30 cellular contexts compared by ENCODE assay signal in the genomic region with DNA sequence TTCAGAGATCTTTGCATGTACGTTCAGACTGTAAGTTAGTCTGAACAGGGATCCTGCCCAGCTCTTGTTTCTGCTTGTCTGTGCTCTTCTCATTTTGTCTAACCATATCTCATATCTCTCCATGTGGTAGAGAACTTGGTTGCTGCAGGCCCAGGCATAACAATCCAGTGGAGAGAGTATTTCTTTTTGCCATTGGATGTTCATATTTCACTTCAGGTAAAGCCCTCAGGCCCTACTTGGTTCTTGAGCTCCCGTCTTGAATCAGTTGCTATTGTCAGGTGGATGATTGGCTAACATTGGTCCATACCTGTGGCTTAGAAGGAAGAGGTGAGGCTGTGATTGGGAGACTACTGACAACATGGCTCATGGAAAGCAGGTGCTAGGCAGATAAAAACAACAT.
"Had no signal": no experiment of that assay in that cellular context is flagged by ENCODE, and none has a peak within 500 bp of the region (broad histone marks: within the 10 kb centered on the region; RNA-seq: fewer than 3 reads in every experiment).

No MANE protein-coding gene starts in this region.

- H3K27ac ChIP-seq: cardiac muscle cell, SK-N-MC, VCaP had no signal

- H3K36me3 Mint-ChIP-seq: activated naive CD4-positive, alpha-beta T cell treated with anti-CD3 and anti-CD28 coated beads, Interleukin-2, amount 50 U/mL, for 24 hours; brain; T-cell had no signal

- H3K9me3 ChIP-seq: MG63 had no signal

- H3K4me3 Mint-ChIP-seq: activated CD8-positive, alpha-beta T cell treated with anti-CD3 and anti-CD28 coated beads for 36 hours; activated naive CD4-positive, alpha-beta T cell treated with anti-CD3 and anti-CD28 coated beads, Interleukin-2, amount 50 U/mL, for 24 hours; activated T-helper 1 cell treated with anti-CD3 and anti-CD28 coated beads, Interleukin-12 subunit alpha, Interleukin-12 subunit beta, Interleukin-2, Interleukin-4 antibody, amounts not matched to agents 30 ng/mL and 10 ng/mL and 1 ng/mL, durations not matched to agents 14 hours and 24 hours and 36 hours; brain; T-cell had no signal

- H3K4me3 ChIP-seq: cardiac muscle cell, MG63, SK-N-MC had no signal

- H3K36me3 ChIP-seq: cardiac muscle cell, MG63 had no signal

- H3K27me3 ChIP-seq: cardiac muscle cell, MG63 had no signal

- H3K27ac Mint-ChIP-seq: activated CD8-positive, alpha-beta T cell treated with anti-CD3 and anti-CD28 coated beads for 36 hours; activated naive CD4-positive, alpha-beta T cell treated with anti-CD3 and anti-CD28 coated beads, Interleukin-2, amount 50 U/mL, for 24 hours; activated T-helper 1 cell treated with anti-CD3 and anti-CD28 coated beads, Interleukin-12 subunit alpha, Interleukin-12 subunit beta, Interleukin-2, Interleukin-4 antibody, amounts not matched to agents 30 ng/mL and 10 ng/mL and 1 ng/mL, durations not matched to agents 14 hours and 24 hours and 36 hours; T-cell had no signal

- H3K27me3 Mint-ChIP-seq: activated CD8-positive, alpha-beta T cell treated with anti-CD3 and anti-CD28 coated beads for 36 hours; activated naive CD4-positive, alpha-beta T cell treated with anti-CD3 and anti-CD28 coated beads, Interleukin-2, amount 50 U/mL, for 24 hours; brain; T-cell had no signal

- H3K4me1 Mint-ChIP-seq: activated naive CD4-positive, alpha-beta T cell treated with anti-CD3 and anti-CD28 coated beads, Interleukin-2, amount 50 U/mL, for 24 hours; brain; T-cell had no signal

- DNase-seq: activated CD4-positive, CD25-positive, alpha-beta regulatory T cell; activated CD8-positive, alpha-beta memory T cell treated with anti-CD3 and anti-CD28 coated beads, Interleukin-2, amount 50 U/mL, for 48 hours; activated CD8-positive, alpha-beta T cell treated with anti-CD3 and anti-CD28 coated beads for 36 hours; activated effector memory CD4-positive, alpha-beta T cell treated with Interleukin-2 at 50 U/mL for 16 hours; activated naive CD4-positive, alpha-beta T cell; activated T-cell treated with anti-CD3 and anti-CD28 coated beads, Interleukin-2, amount 50 U/mL, for 1 hour; aorta; cerebellar nuclear complex; KG1; MG63; MV-4-11; NCI-H1092 treated with DMSO at 0.1 percent for 48 hours; NCI-H1417 treated with DMSO at 0.1 percent for 48 hours; NCI-H1694; NCI-H2029; NCI-H2107; NCI-H510A treated with DMSO at 0.1 percent for 48 hours; NCI-H69; NK-92 treated with Interleukin-12 subunit alpha and Interleukin-12 subunit beta, amount 100 ng/mL, for 24 hours; OCI-M1; RPMI8226; T-cell had no signal

- ATAC-seq: activated CD8-positive, alpha-beta T cell treated with anti-CD3 and anti-CD28 coated beads for 36 hours; Panc1; Right ventricle myocardium inferior; T-cell had no signal
